10 cellular contexts compared by ENCODE assay signal in the genomic region with DNA sequence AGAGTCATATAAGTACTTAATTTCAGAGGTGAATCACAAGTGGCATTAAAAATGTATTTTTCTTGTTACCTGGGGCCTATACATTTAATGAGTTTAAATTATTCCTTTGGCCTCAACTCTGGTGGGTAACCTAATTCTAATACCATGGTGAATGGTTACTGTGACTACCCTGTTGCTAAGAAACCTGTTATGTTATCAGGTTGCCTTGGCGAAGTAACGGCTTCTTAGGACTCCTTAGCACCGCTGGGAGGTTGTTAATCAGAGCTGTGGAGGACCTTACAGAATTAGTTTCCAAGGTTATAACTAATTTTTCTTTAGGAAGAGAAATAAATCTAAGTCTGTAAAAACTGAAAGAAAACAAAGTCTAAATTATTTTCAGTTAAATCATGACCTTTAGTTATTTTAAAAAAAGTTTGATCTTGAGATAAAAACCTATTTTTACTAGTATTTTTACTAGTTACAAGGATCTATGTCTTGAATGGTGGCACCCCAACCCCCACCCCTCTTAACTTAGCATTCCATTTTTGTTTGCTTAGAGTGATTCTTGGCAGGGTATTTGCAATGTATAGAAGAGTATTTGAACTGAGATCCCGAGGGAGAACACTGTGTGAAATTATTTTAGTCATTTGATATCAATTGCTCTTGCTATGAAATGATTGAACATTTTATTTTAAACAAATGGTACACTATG.
DNase-seq lines count a peak whose midpoint lies in the region; ATAC-seq and TF ChIP-seq lines count a peak whose summit lies in the region.
"Had no signal": no experiment of that assay in that cellular context is flagged by ENCODE, and none has a peak within 500 bp of the region (broad histone marks: within the 10 kb centered on the region; RNA-seq: fewer than 3 reads in every experiment).

No MANE protein-coding gene starts in this region.

- TF ChIP-seq CTCF in brain (conservative IDR thresholded peaks at IDR 0.05) (no peak), mucosa of descending colon (IDR thresholded peaks at IDR 0.05) (no peak)

- no peak overlapping the region for H3K4me3 ChIP-seq in mucosa of descending colon

- intact Hi-C loops in mucosa of descending colon (cut with DNase I, micrococcal nuclease) = no loop called here

- H3K4me1 ChIP-seq in mucosa of descending colon (ENCODE audit: low read depth) = no peaks in the 10 kb centered on the region

- peak; percentile 30 for ATAC-seq in mucosa of descending colon

- no peaks in the 10 kb centered on the region for H3K9me3 ChIP-seq in mucosa of descending colon

- peaks cover 0 to 3% (median 0%) of the 10 kb centered on the region in 5 experiments for H3K9me3 Mint-ChIP-seq in brain
- H3K9me3 Mint-ChIP-seq: memory B cell had no signal

- peaks cover 47% of the 10 kb centered on the region for H3K4me1 Mint-ChIP-seq in brain
- H3K4me1 Mint-ChIP-seq: memory B cell had no signal

- peak overlapping the region in 3 of 5 experiments; percentile 9 to 41 (median 14) for H3K4me3 Mint-ChIP-seq in brain
- H3K4me3 Mint-ChIP-seq: memory B cell had no signal

- peak overlapping the region in 3 of 5 experiments; percentile 57 to 82 (median 69) for H3K27ac Mint-ChIP-seq in brain
- H3K27ac Mint-ChIP-seq: memory B cell had no signal

- DNase-seq in EH (ENCODE audit: low read depth) (peak; percentile 32), NCI-H1436 treated with DMSO at 0.1 percent for 48 hours (lab: John Stamatoyannopoulos, UW) (peak; percentile 35), mucosa of descending colon (no peak), DMS114 treated with DMSO at 0.1 percent for 48 hours (lab: John Stamatoyannopoulos, UW; ENCODE audit: unreplicated experiment) (no peak), A172 (ENCODE audit: low spot score) (no peak)
- no peak for DNase-seq in stimulated activated CD4-positive, alpha-beta T cell treated with anti-CD3 and anti-CD28 coated beads, Interleukin-15, amount 100 ng/mL, for 24 hours
- DNase-seq in stimulated activated CD4-positive, alpha-beta T cell treated with anti-CD3 and anti-CD28 coated beads, Interleukin-2, amount 100 ng/mL, for 24 hours = no peak
- DNase-seq: effector CD8-positive, alpha-beta T cell had no signal

- no peaks in the 10 kb centered on the region for H3K36me3 ChIP-seq in mucosa of descending colon (ENCODE audit: low read depth)

- H3K36me3 Mint-ChIP-seq in brain = peaks cover 14% of the 10 kb centered on the region

- peaks cover 3% of the 10 kb centered on the region for H3K27me3 Mint-ChIP-seq in brain
- H3K27me3 Mint-ChIP-seq: memory B cell had no signal

Comparison
In these comparisons a context has a peak if more than half of its experiments do, and no peak if none do; other contexts are left out.
1. DNase-seq: peak in EH (single experiment) and NCI-H1436 treated with DMSO at 0.1 percent for 48 hours (single experiment); none in mucosa of descending colon (0 of 3), DMS114 treated with DMSO at 0.1 percent for 48 hours (single experiment), A172 (single experiment), stimulated activated CD4-positive, alpha-beta T cell treated with anti-CD3 and anti-CD28 coated beads, Interleukin-15, amount 100 ng/mL, for 24 hours (single experiment) and stimulated activated CD4-positive, alpha-beta T cell treated with anti-CD3 and anti-CD28 coated beads, Interleukin-2, amount 100 ng/mL, for 24 hours (0 of 2).